11 cellular contexts compared by ENCODE assay signal in genomic region chr22:39151329-39151975, GRCh38. TPM values are rescaled to one million over a fixed set of nuclear protein-coding genes. Genes with fewer than 3 reads are reported as not detected.
DNase-seq lines count a peak whose midpoint lies in the region; ATAC-seq, FAIRE-seq and TF ChIP-seq lines count a peak whose summit lies in the region.
"Had no signal": no experiment of that assay in that cellular context is flagged by ENCODE, and none has a peak within 500 bp of the region (broad histone marks: within the 10 kb centered on the region; RNA-seq: fewer than 3 reads in every experiment).

No MANE protein-coding gene starts in this region.

- H3K9me1 ChIP-seq in K562 (ENCODE audit: control insufficient read depth, insufficient read depth, low read length), result no peaks in the 10 kb centered on the region

- no peak overlapping the region for H2BK12ac ChIP-seq in mesenchymal stem cell (ENCODE audit: low read length in 2 of 2)

- H3K4me3 ChIP-seq in K562 (peak overlapping the region; percentile 45), mesenchymal stem cell (ENCODE audit: insufficient read depth in 1 of 2, low read depth in 1 of 2, low read length in 2 of 2) (peak overlapping the region in 1 of 2 experiments; percentile 92), tibial nerve (peak overlapping the region; percentile 90 to 97 (median 92))

- no peaks in the 10 kb centered on the region for H3K79me2 ChIP-seq in K562 (ENCODE audit: control insufficient read depth, insufficient read depth, low read length)

- ATAC-seq in K562, result no peak

- no peak overlapping the region for H3K14ac ChIP-seq in mesenchymal stem cell (ENCODE audit: low read length in 2 of 2)

- no peak overlapping the region for H4K91ac ChIP-seq in mesenchymal stem cell (ENCODE audit: low read length)

- H3K23ac ChIP-seq in mesenchymal stem cell (ENCODE audit: low read length in 2 of 2), result no peak overlapping the region

- H3K4me1 ChIP-seq in K562 (replicated peaks in 1 of 2; ENCODE audit: control insufficient read depth in 2 of 2, insufficient read depth in 2 of 2, low read length in 2 of 2) (peaks cover under 1 to 34% of the 10 kb centered on the region in 2 experiments; a peak in 4 of 5 replicates), mesenchymal stem cell (ENCODE audit: control insufficient read depth, insufficient read depth, low read depth, low read length) (peaks cover 13% of the 10 kb centered on the region), tibial nerve (peaks cover 0 to 64% (median 35%) of the 10 kb centered on the region in 4 donors)

- H2AFZ ChIP-seq in K562 (ENCODE audit: low read depth, low read length) (no peak overlapping the region), mesenchymal stem cell (ENCODE audit: low read depth, low read length) (no peak overlapping the region)

- H3K9me3 ChIP-seq in K562 (replicated peaks; ENCODE audit: control insufficient read depth, insufficient read depth, low read depth, low read length) (no peaks in the 10 kb centered on the region), mesenchymal stem cell (ENCODE audit: control insufficient read depth, low read length) (no peaks in the 10 kb centered on the region), tibial nerve (no peaks in the 10 kb centered on the region)

- peak overlapping the region; percentile 80 for H3K4me2 ChIP-seq in K562 (ENCODE audit: insufficient read depth, low read length)
- H3K4me2 ChIP-seq in mesenchymal stem cell (ENCODE audit: low read length, poor library complexity, severe bottlenecking), result no peak overlapping the region

- no peak for TF ChIP-seq RAD21 in K562 (CRISPR knock-in tag; conservative IDR thresholded peaks at IDR 0.05 in 1 of 2, IDR thresholded peaks at IDR 0.05 in 1 of 2)

- no peak overlapping the region for H2BK15ac ChIP-seq in mesenchymal stem cell (ENCODE audit: low read depth, poor library complexity, severe bottlenecking)

- no peak overlapping the region for H2BK120ac ChIP-seq in mesenchymal stem cell (ENCODE audit: low read depth, low read length)

- in situ Hi-C loops in K562 (cut with MboI), result no loop called here

- no peak overlapping the region for H2BK5ac ChIP-seq in mesenchymal stem cell (ENCODE audit: low read depth, low read length, poor library complexity, severe bottlenecking)

- H4K20me1 ChIP-seq in K562 (replicated peaks; ENCODE audit: control insufficient read depth, insufficient read depth, low read length), result no peaks in the 10 kb centered on the region

- BruUV-seq in K562 (replicated peaks; lab: Mats Ljungman, UMichigan), result no TSS peak

- H3K18ac ChIP-seq in mesenchymal stem cell (ENCODE audit: low read depth in 1 of 2, low read length in 2 of 2), result no peak overlapping the region

- H3K36me3 ChIP-seq in K562 (ENCODE audit: control insufficient read depth, insufficient read depth, low read length) (no peaks in the 10 kb centered on the region), mesenchymal stem cell (ENCODE audit: control insufficient read depth in 1 of 2, insufficient read depth in 2 of 2, low read depth in 1 of 2, low read length in 2 of 2) (peaks cover 15 to 18% of the 10 kb centered on the region in 2 experiments), tibial nerve (peaks cover 0 to 15% (median 0%) of the 10 kb centered on the region in 3 donors)

- WGBS in K562 (ENCODE audit: insufficient coverage, low coverage, missing lambda C conversion rate), result 61% methylated on average over 6 of the region's 16 CpGs
- WGBS in mesenchymal stem cell, result 83% methylated on average over 14 of the region's 16 CpGs
- 35 to 40% methylated on average over 15 to 16 of the region's 16 CpGs for WGBS in tibial nerve, 2 donors

- peak; percentile 69 for DNase-seq in activated effector memory CD4-positive, alpha-beta T cell treated with anti-CD3 and anti-CD28 coated beads, Interleukin-2, amount 50 U/mL, for 16 hours
- DNase-seq in activated effector memory CD4-positive, alpha-beta T cell treated with Interleukin-2 at 50 U/mL for 16 hours, result no peak
- DNase-seq in K562 (ENCODE audit: extremely low read depth in 1 of 4, low spot score in 3 of 4) (no peak), mesenchymal stem cell (no peak), tibial nerve (ENCODE audit: low spot score in 2 of 2) (peak in 1 of 2 donors; percentile 15), NCI-H2107 (lab: John Stamatoyannopoulos, UW) (no peak), NCI-H748 treated with DMSO at 0.1 percent for 48 hours (lab: John Stamatoyannopoulos, UW) (no peak), SW 1271 (lab: John Stamatoyannopoulos, UW) (no peak)
- DNase-seq: T1000 had no signal

- intact Hi-C loops in K562 (cut with micrococcal nuclease), result no loop called here

- H3K27me3 ChIP-seq in K562 (ENCODE audit: control insufficient read depth in 2 of 2, insufficient read depth in 2 of 2, low read length in 2 of 2), result no peaks in the 10 kb centered on the region
- H3K27me3 ChIP-seq in mesenchymal stem cell (ENCODE audit: control insufficient read depth in 1 of 2, insufficient read depth in 1 of 2, low read length in 2 of 2), result peaks cover 13 to 30% of the 10 kb centered on the region in 2 experiments
- H3K27me3 ChIP-seq in tibial nerve, result no peaks in the 10 kb centered on the region

- CTCF ChIA-PET in K562 (lab: Yijun Ruan, JAX; ENCODE audit: low intra/inter-chr PET ratio), result no interaction called here

- TF ChIP-seq EP300 in K562 (IDR thresholded peaks at IDR 0.05; ENCODE audit: low read length) (no peak), tibial nerve (IDR thresholded peaks at IDR 0.05) (peak in 1 of 2 donors; percentile 5)

- H3K4ac ChIP-seq in mesenchymal stem cell (ENCODE audit: low read depth in 1 of 2, low read length in 2 of 2), result no peak overlapping the region

- POLR2A ChIA-PET in K562 (lab: Yijun Ruan, JAX), result interaction anchor here (0.7 kb wide), 1 partner anchor 166 kb away, joined by 3 read pairs; no protein-coding TSS in a partner anchor

- TF ChIP-seq CTCF in K562 (IDR thresholded peaks at IDR 0.05 in 2 of 3, conservative IDR thresholded peaks at IDR 0.05 in 1 of 3; ENCODE audit: insufficient read depth in 2 of 3, low read depth in 1 of 3, low read length in 3 of 3), result no peak
- no peak for TF ChIP-seq CTCF in tibial nerve (IDR thresholded peaks at IDR 0.05)

- peaks cover 2% of the 10 kb centered on the region for H3K79me1 ChIP-seq in mesenchymal stem cell (replicated peaks; ENCODE audit: low read length, poor library complexity, severe bottlenecking)

- no peak overlapping the region for H3K27ac ChIP-seq in K562 (ENCODE audit: extremely low read depth, low read depth, low read length)
- H3K27ac ChIP-seq in mesenchymal stem cell (ENCODE audit: low read length, poor library complexity, severe bottlenecking), result no peak overlapping the region
- H3K27ac ChIP-seq in tibial nerve, result peak overlapping the region; percentile 97 to 100 (median 99)

- peak overlapping the region in 1 of 2 experiments; percentile 83; a peak in 1 of 4 replicates for H3K9ac ChIP-seq in K562 (ENCODE audit: insufficient read depth in 1 of 2, low read depth in 2 of 2, low read length in 2 of 2)
- H3K9ac ChIP-seq in mesenchymal stem cell (ENCODE audit: low read length), result peak overlapping the region; percentile 89

- no peak overlapping the region for H4K8ac ChIP-seq in mesenchymal stem cell (ENCODE audit: low read length)

- TF ChIP-seq POLR2A in K562 (conservative IDR thresholded peaks at IDR 0.05) (no peak), tibial nerve (IDR thresholded peaks at IDR 0.05) (no peak)

- FAIRE-seq in K562 (lab: Jason Lieb, UNC), result no peak
- FAIRE-seq: D721Med had no signal

- H2AK5ac ChIP-seq in mesenchymal stem cell (ENCODE audit: low read length, severe bottlenecking), result no peak overlapping the region

RNA-seq across cellular contexts. Expression of gene CBX7, which starts 1.0 kb away (rescaled TPM):
- total RNA-seq in K562 (2011; cell fraction: chromatin; rRNA removed; ENCODE audit: low replicate concordance), result 12.1 and 26.6 TPM in 2 replicates
- total RNA-seq in K562 (2011; cell fraction: nucleolus; rRNA removed), result 16.8 and 18.7 TPM in 2 replicates
- 17.3 and 19.4 TPM in 2 replicates for total RNA-seq in K562 (2011; cell fraction: nucleoplasm; rRNA removed)
- total RNA-seq in K562 (2014; rRNA removed) (2.9 and 5.0 TPM in 2 replicates), K562 (2014; rRNA removed; fragmentation: Illumina TruSeq; extraction: Trizol) (1.3 and 1.4 TPM in 2 replicates), K562 (2015; rRNA removed; fragmentation: Illumina TruSeq; extraction: Trizol) (0.83 and 0.87 TPM in 2 replicates), K562 (2021) (4.1 and 4.8 TPM in 2 replicates), tibial nerve (100 to 1,000 TPM; 189 to 264 (median 206) TPM)
- polyA plus RNA-seq in K562 (2011; rRNA removed) (3.8 and 4.2 TPM in 2 replicates), K562 (2014; fragmentation: Illumina TruSeq; extraction: Trizol) (2.8 and 3.5 TPM in 2 replicates), K562 (2014; fragmentation: Nextera tagmentation; extraction: Ambion mirVana) (under 1 TPM; 0.04 to 0.13 TPM), K562 (2014; rRNA removed) (4.8 and 5.2 TPM in 2 replicates)
- polyA plus RNA-seq in K562 (2011; cell fraction: cytosol; rRNA removed), result 3.7 and 6.6 TPM in 2 replicates
- 9.5 and 17.5 TPM in 2 replicates for polyA plus RNA-seq in K562 (2011; cell fraction: nucleus; rRNA removed)
- polyA plus RNA-seq in K562 (2012), result 2.9 and 5.9 TPM in 2 replicates
- 1.6 and 2.9 TPM in 2 replicates for polyA minus RNA-seq in K562 (2011; rRNA and poly(A)+ RNA removed)
- polyA minus RNA-seq in K562 (2011; cell fraction: cytosol; rRNA and poly(A)+ RNA removed), result 1.3 and 4.7 TPM in 2 replicates
- 4.7 and 4.8 TPM in 2 replicates for polyA minus RNA-seq in K562 (2011; cell fraction: nucleus; rRNA and poly(A)+ RNA removed)
- 2.0 TPM for polyA plus RNA-seq in mesenchymal stem cell (2013, experiment 1 of 2)
- polyA plus RNA-seq in mesenchymal stem cell (2013, experiment 2 of 2), result 1.6 TPM

RNA-seq across cellular contexts. Expression of gene APOBEC3H, which starts 54.4 kb away (rescaled TPM):
- total RNA-seq in K562 (2011; cell fraction: chromatin; rRNA removed; ENCODE audit: low replicate concordance), result not detected in 2 replicates
- total RNA-seq in K562 (2011; cell fraction: nucleolus; rRNA removed), result not detected in 2 replicates
- not detected in 2 replicates for total RNA-seq in K562 (2011; cell fraction: nucleoplasm; rRNA removed)
- total RNA-seq in K562 (2014; rRNA removed) (not detected in 2 replicates), K562 (2014; rRNA removed; fragmentation: Illumina TruSeq; extraction: Trizol) (not detected in 2 replicates), K562 (2015; rRNA removed; fragmentation: Illumina TruSeq; extraction: Trizol) (not detected in 2 replicates), K562 (2021) (not detected in 2 replicates), tibial nerve (1 to 10 TPM in 1 of 4 donors, not detected in 3; 1.1 TPM)
- polyA plus RNA-seq in K562 (2011; rRNA removed) (not detected in 2 replicates), K562 (2014; fragmentation: Illumina TruSeq; extraction: Trizol) (not detected in 2 replicates), K562 (2014; fragmentation: Nextera tagmentation; extraction: Ambion mirVana) (under 1 TPM in 1 of 2 experiments, not detected in 1; 0.10 TPM), K562 (2014; rRNA removed) (0.21 TPM in 1 of 2 replicates, not detected in the other)
- polyA plus RNA-seq in K562 (2011; cell fraction: cytosol; rRNA removed), result not detected in 2 replicates
- polyA plus RNA-seq in K562 (2011; cell fraction: nucleus; rRNA removed), result 0.24 TPM in 2 replicates
- polyA plus RNA-seq in K562 (2012), result 0.08 TPM in 1 of 2 replicates, not detected in the other
- polyA minus RNA-seq in K562 (2011; rRNA and poly(A)+ RNA removed), result not detected in 2 replicates
- not detected in 2 replicates for polyA minus RNA-seq in K562 (2011; cell fraction: cytosol; rRNA and poly(A)+ RNA removed)
- not detected in 2 replicates for polyA minus RNA-seq in K562 (2011; cell fraction: nucleus; rRNA and poly(A)+ RNA removed)
- 0.76 TPM for polyA plus RNA-seq in mesenchymal stem cell (2013, experiment 1 of 2)
- polyA plus RNA-seq in mesenchymal stem cell (2013, experiment 2 of 2), result 0.51 TPM
- total RNA-seq: subcutaneous adipose tissue had no signal

Comparison
In these comparisons a context has a peak if more than half of its experiments do, and no peak if none do; other contexts are left out.
1. H3K27ac ChIP-seq: peak in tibial nerve (4 of 4); none in K562 (single experiment) and mesenchymal stem cell (single experiment).
2. RNA of gene CBX7, which starts 1.0 kb away (total RNA-seq): 189 to 264 TPM in tibial nerve; 0.83 to 26.6 TPM in K562; every median in the first group is over 4 times any median in the second.